Comparison of ENCODE assay signal across 8 cellular contexts in genomic region chr1:54488065-54488750, GRCh38. TPM values are rescaled to one million over a fixed set of nuclear protein-coding genes. Genes with fewer than 3 reads are reported as not detected.
DNase-seq lines count a peak whose midpoint lies in the region; ATAC-seq and TF ChIP-seq lines count a peak whose summit lies in the region.

No MANE protein-coding gene starts in this region.

- H3K27me3 ChIP-seq in breast epithelium, result no peaks in the 10 kb centered on the region

- peak; percentile 83 for DNase-seq in GDM1 (lab: John Stamatoyannopoulos, UW)
- DNase-seq in NCI-H2107 treated with DMSO at 0.1 percent for 48 hours (lab: John Stamatoyannopoulos, UW; ENCODE audit: unreplicated experiment), result peak; percentile 81
- DNase-seq in breast epithelium (ENCODE audit: low spot score in 2 of 2), result peak; percentile 92 to 93
- peak; percentile 87 for DNase-seq in iPS-NIHi7 (ENCODE audit: extremely low spot score)

- intact Hi-C loops in breast epithelium (cut with DNase I; ENCODE audit: low total_unique reads), result loop anchor here (2.0 kb wide), 1 partner anchor 81 kb away; the partner anchor contains the start of gene SSBP3

- H3K27ac ChIP-seq in VCaP (peak overlapping the region; percentile 92), breast epithelium (peak overlapping the region; percentile 97 to 99), skin epidermis (peak overlapping the region; percentile 54 to 92 (median 88))

- TF ChIP-seq POLR2A in breast epithelium (IDR thresholded peaks at IDR 0.05), result no peak

- TF ChIP-seq CTCF in VCaP (conservative IDR thresholded peaks at IDR 0.05), result peak; percentile 23; the same call in 1 of the 2 replicates
- peak in 2 of 3 donors; percentile 23 to 25 for TF ChIP-seq CTCF in breast epithelium (IDR thresholded peaks at IDR 0.05)

- H3K36me3 ChIP-seq in breast epithelium, result no peaks in the 10 kb centered on the region

- H3K9me3 ChIP-seq in breast epithelium, result no peaks in the 10 kb centered on the region

- peaks cover 0 to 5% of the 10 kb centered on the region in 2 donors for H3K4me1 ChIP-seq in breast epithelium

- H3K4me3 ChIP-seq in breast epithelium (peak overlapping the region; percentile 59 to 84 (median 59)), skin epidermis (peak overlapping the region; percentile 48 to 66 (median 58))

- peak; percentile 62 for ATAC-seq in HG02678 (IDR thresholded peaks at IDR 0.05; ENCODE audit: unreplicated experiment)
- ATAC-seq in HG03520 (IDR thresholded peaks at IDR 0.05; ENCODE audit: unreplicated experiment), result no peak

RNA-seq across cellular contexts. Expression of gene ACOT11, which starts 59.8 kb away (rescaled TPM):
- total RNA-seq in breast epithelium, result 1 to 10 TPM; 1.6 to 7.3 (median 1.8) TPM
